1 cellular context compared by ENCODE assay signal in genomic region chr14:91266276-91266675, GRCh38. TPM values are rescaled to one million over a fixed set of nuclear protein-coding genes. Genes with fewer than 3 reads are reported as not detected.
"Had no signal": no experiment of that assay in that cellular context is flagged by ENCODE, and none has a peak within 500 bp of the region (broad histone marks: within the 10 kb centered on the region; RNA-seq: fewer than 3 reads in every experiment).

No MANE protein-coding gene starts in this region.

RNA-seq across cellular contexts. Expression of gene GPR68, which starts 21.8 kb away (rescaled TPM):
- total RNA-seq: ascending aorta had no signal
